10 cellular contexts compared by ENCODE assay signal in the genomic region with DNA sequence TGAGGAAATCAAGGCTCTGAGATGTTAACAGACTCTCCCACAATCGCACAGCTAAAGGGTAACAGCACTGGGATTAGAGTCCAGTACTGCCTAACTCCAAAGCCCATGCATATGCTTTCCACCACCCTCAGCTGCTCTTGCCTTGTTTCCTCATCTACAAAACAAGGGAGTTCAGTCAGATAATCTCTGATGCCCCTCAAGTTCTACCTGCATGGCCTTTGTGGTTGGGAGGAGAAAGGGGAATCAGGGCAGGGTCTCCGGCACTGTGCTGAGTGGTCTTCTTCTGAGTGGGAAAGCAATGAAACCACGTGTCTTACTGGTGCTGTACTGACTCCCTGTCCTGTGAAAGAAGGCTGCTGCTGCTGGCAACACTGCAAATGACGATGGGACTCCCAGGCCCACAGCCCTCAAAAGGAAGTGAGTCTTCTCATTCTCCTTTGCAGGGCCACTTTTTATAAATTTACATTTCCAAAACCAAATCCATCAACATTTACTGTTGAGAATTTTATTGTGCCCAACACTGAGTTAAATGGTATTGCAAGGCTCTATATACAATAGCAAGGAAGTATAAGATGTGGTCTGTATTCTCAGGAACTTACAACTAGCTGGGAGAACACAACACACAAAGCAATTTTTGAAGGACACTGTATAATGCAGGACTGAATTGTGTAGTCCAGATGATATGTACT. TPM values are rescaled to one million over a fixed set of nuclear protein-coding genes. Genes with fewer than 3 reads are reported as not detected.
DNase-seq lines count a peak whose midpoint lies in the region; ATAC-seq, FAIRE-seq and TF ChIP-seq lines count a peak whose summit lies in the region.
"Had no signal": no experiment of that assay in that cellular context is flagged by ENCODE, and none has a peak within 500 bp of the region (broad histone marks: within the 10 kb centered on the region; RNA-seq: fewer than 3 reads in every experiment).

No MANE protein-coding gene starts in this region.

- H3K27ac ChIP-seq in uterus, result no peak overlapping the region
- H3K27ac ChIP-seq: left ventricle myocardium inferior had no signal

- peaks cover 0 to 2% of the 10 kb centered on the region in 2 donors for H3K9me3 Mint-ChIP-seq in activated T-cell treated with anti-CD3 and anti-CD28 coated beads, Interleukin-2, amount 50 U/mL, for 72 hours
- H3K9me3 Mint-ChIP-seq: WTC11 had no signal

- TF ChIP-seq POLR2A in GM12891 (IDR thresholded peaks at IDR 0.05; ENCODE audit: low read depth, low read length), result peak; percentile 66
- TF ChIP-seq POLR2A in uterus (IDR thresholded peaks at IDR 0.05), result no peak

- no peaks in the 10 kb centered on the region for H3K4me1 ChIP-seq in uterus

- no peaks in the 10 kb centered on the region for H3K27me3 ChIP-seq in uterus

- H3K4me3 ChIP-seq in uterus, result no peak overlapping the region
- H3K4me3 ChIP-seq: left ventricle myocardium inferior had no signal

- intact Hi-C loops in uterus (cut with DNase I; ENCODE audit: low total_unique reads), result no loop called here

- no peak for TF ChIP-seq CTCF in uterus (IDR thresholded peaks at IDR 0.05)

- no peaks in the 10 kb centered on the region for H3K36me3 Mint-ChIP-seq in activated T-cell treated with anti-CD3 and anti-CD28 coated beads, Interleukin-2, amount 50 U/mL, for 72 hours (ENCODE audit: insufficient read depth in 2 of 2)
- H3K36me3 Mint-ChIP-seq: WTC11 had no signal

- H3K4me3 Mint-ChIP-seq in activated T-cell treated with anti-CD3 and anti-CD28 coated beads, Interleukin-2, amount 50 U/mL, for 72 hours, result peak overlapping the region; percentile 30 to 70
- H3K4me3 Mint-ChIP-seq: WTC11 had no signal

- H3K36me3 ChIP-seq in uterus, result no peaks in the 10 kb centered on the region
- H3K36me3 ChIP-seq: left ventricle myocardium inferior had no signal

- H3K4me1 Mint-ChIP-seq in activated T-cell treated with anti-CD3 and anti-CD28 coated beads, Interleukin-2, amount 50 U/mL, for 72 hours (ENCODE audit: low read depth), result peaks cover 64% of the 10 kb centered on the region

- ATAC-seq in GM19438 (IDR thresholded peaks at IDR 0.05; ENCODE audit: low read depth, unreplicated experiment) (peak; percentile 49), HG03045 (IDR thresholded peaks at IDR 0.05; ENCODE audit: unreplicated experiment) (peak; percentile 27)
- peak; percentile 15 to 37 for ATAC-seq in activated T-cell treated with anti-CD3 and anti-CD28 coated beads, Interleukin-2, amount 50 U/mL, for 72 hours (replicated peaks in 1 of 2)
- ATAC-seq: WTC11 had no signal

- peak overlapping the region; percentile 64 for H3K27ac Mint-ChIP-seq in activated T-cell treated with anti-CD3 and anti-CD28 coated beads, Interleukin-2, amount 50 U/mL, for 72 hours
- H3K27ac Mint-ChIP-seq: WTC11 had no signal

- H3K9me3 ChIP-seq in uterus, result no peaks in the 10 kb centered on the region
- H3K9me3 ChIP-seq: left ventricle myocardium inferior had no signal

- no peak for FAIRE-seq in GM12891 (lab: Jason Lieb, UNC)

- peaks cover 7% of the 10 kb centered on the region for H3K27me3 Mint-ChIP-seq in activated T-cell treated with anti-CD3 and anti-CD28 coated beads, Interleukin-2, amount 50 U/mL, for 72 hours (ENCODE audit: low read depth)

- DNase-seq in GM12891 (ENCODE audit: insufficient read length, low spot score) (no peak), LoVo (ENCODE audit: low spot score) (no peak), NCI-H510A treated with DMSO at 0.1 percent for 48 hours (lab: John Stamatoyannopoulos, UW) (no peak), SHP77 treated with DMSO at 0.1 percent for 48 hours (lab: John Stamatoyannopoulos, UW) (no peak), uterus (no peak)
- peak; percentile 16 to 43 for DNase-seq in activated T-cell treated with anti-CD3 and anti-CD28 coated beads, Interleukin-2, amount 50 U/mL, for 72 hours
- DNase-seq: left ventricle myocardium inferior had no signal

TF ChIP-seq in GM12891, 5 proteins besides CTCF, POLR2A, EP300 and RAD21:
- TF ChIP-seq POLR2AphosphoS5 (IDR thresholded peaks at IDR 0.05; ENCODE audit: low read depth, low read length) (peak; percentile 60), SPI1 (IDR thresholded peaks at IDR 0.05; ENCODE audit: low read depth, low read length) (peak; percentile 66), TAF1 (IDR thresholded peaks at IDR 0.05; ENCODE audit: low read depth, low read length) (peak; percentile 42; the same call in 1 of the 2 replicates), POU2F2 (IDR thresholded peaks at IDR 0.05; ENCODE audit: low read depth, low read length) (peak; percentile 74; the same call in 1 of the 2 replicates), PAX5 (IDR thresholded peaks at IDR 0.05; ENCODE audit: insufficient read depth, low read length, severe bottlenecking) (no peak)
TF ChIP-seq in GM12891: peak in this region for 4.

RNA-seq across cellular contexts. Expression of gene DUSP16, which starts 19.7 kb away (rescaled TPM):
- 22.6 TPM for polyA plus RNA-seq in GM12891 (2012; ENCODE audit: low read depth, missing spikeins)
- total RNA-seq in activated T-cell treated with anti-CD3 and anti-CD28 coated beads, Interleukin-2, amount 50 U/mL, for 72 hours, result 100 to 1,000 TPM; 105 to 129 TPM
- total RNA-seq in uterus, result 10 to 100 TPM; 20.5 to 46.0 (median 35.5) TPM

RNA-seq across cellular contexts. Expression of gene CREBL2, which starts 29.3 kb away (rescaled TPM):
- polyA plus RNA-seq in GM12891 (2012; ENCODE audit: low read depth, missing spikeins), result 9.9 TPM
- 10 to 100 TPM; 27.7 to 32.7 TPM for total RNA-seq in activated T-cell treated with anti-CD3 and anti-CD28 coated beads, Interleukin-2, amount 50 U/mL, for 72 hours
- total RNA-seq in uterus, result 10 to 100 TPM; 18.7 to 33.4 (median 28.3) TPM

Comparison
In these comparisons a context has a peak if more than half of its experiments do, and no peak if none do; other contexts are left out.
1. DNase-seq: peak in activated T-cell treated with anti-CD3 and anti-CD28 coated beads, Interleukin-2, amount 50 U/mL, for 72 hours (2 of 2); none in GM12891 (single experiment), LoVo (single experiment), NCI-H510A treated with DMSO at 0.1 percent for 48 hours (single experiment), SHP77 treated with DMSO at 0.1 percent for 48 hours (single experiment) and uterus (0 of 2).
2. Peak in every context shown above with its lines, with median percentiles within 50 percentile points of each other: ATAC-seq.